ENCODE assay signal across 9 cellular contexts in genomic region chr11:122727101-122727929, GRCh38.
DNase-seq lines count a peak whose midpoint lies in the region; ATAC-seq and TF ChIP-seq lines count a peak whose summit lies in the region.
"Had no signal": no experiment of that assay in that cellular context is flagged by ENCODE, and none has a peak within 500 bp of the region (broad histone marks: within the 10 kb centered on the region; RNA-seq: fewer than 3 reads in every experiment).

No MANE protein-coding gene starts in this region.

- no peaks in the 10 kb centered on the region for H3K27me3 ChIP-seq in tibial nerve

- DNase-seq in activated CD4-positive, alpha-beta T cell treated with anti-CD3 and anti-CD28 coated beads, Interleukin-2, amount 10 ng/mL, durations not matched to agents 7 days and 5 days: peak; percentile 53
- DNase-seq in left lobe of liver (ENCODE audit: low spot score) (no peak), COR-L47 (lab: John Stamatoyannopoulos, UW) (no peak), tibial nerve (ENCODE audit: low spot score in 2 of 2) (no peak), NCI-H774 (lab: John Stamatoyannopoulos, UW) (no peak)
- DNase-seq in effector CD8-positive, alpha-beta T cell (lab: John Stamatoyannopoulos, UW): no peak

- H3K27ac ChIP-seq in tibial nerve: peak overlapping the region in 1 of 4 donors; percentile 13

- H3K36me3 Mint-ChIP-seq in activated CD4-positive, alpha-beta T cell treated with anti-CD3 and anti-CD28 coated beads, Interleukin-2, amount 10 ng/mL, durations not matched to agents 7 days and 5 days (ENCODE audit: low read depth): peaks cover 5% of the 10 kb centered on the region

- peak overlapping the region; percentile 92 for H3K27ac Mint-ChIP-seq in activated CD4-positive, alpha-beta T cell treated with anti-CD3 and anti-CD28 coated beads, Interleukin-2, amount 10 ng/mL, durations not matched to agents 7 days and 5 days

- no peaks in the 10 kb centered on the region for H3K9me3 Mint-ChIP-seq in activated CD4-positive, alpha-beta T cell treated with anti-CD3 and anti-CD28 coated beads, Interleukin-2, amount 10 ng/mL, durations not matched to agents 7 days and 5 days

- no peaks in the 10 kb centered on the region for H3K36me3 ChIP-seq in tibial nerve

- no peak for TF ChIP-seq CTCF in tibial nerve (IDR thresholded peaks at IDR 0.05)

- H3K4me1 Mint-ChIP-seq in activated CD4-positive, alpha-beta T cell treated with anti-CD3 and anti-CD28 coated beads, Interleukin-2, amount 10 ng/mL, durations not matched to agents 7 days and 5 days: peaks cover 53% of the 10 kb centered on the region

- H3K27me3 Mint-ChIP-seq in activated CD4-positive, alpha-beta T cell treated with anti-CD3 and anti-CD28 coated beads, Interleukin-2, amount 10 ng/mL, durations not matched to agents 7 days and 5 days: no peaks in the 10 kb centered on the region

- no peaks in the 10 kb centered on the region for H3K4me1 ChIP-seq in tibial nerve

- TF ChIP-seq POLR2A in tibial nerve (IDR thresholded peaks at IDR 0.05): no peak

- peak overlapping the region; percentile 58 for H3K4me3 Mint-ChIP-seq in activated CD4-positive, alpha-beta T cell treated with anti-CD3 and anti-CD28 coated beads, Interleukin-2, amount 10 ng/mL, durations not matched to agents 7 days and 5 days

- POLR2A ChIA-PET in activated CD4-positive, alpha-beta T cell treated with anti-CD3 and anti-CD28 coated beads, Interleukin-2, amount 10 ng/mL, durations not matched to agents 7 days and 5 days (lab: Charles Lee): no interaction called here

- no peak for TF ChIP-seq EP300 in tibial nerve (IDR thresholded peaks at IDR 0.05)

- WGBS in tibial nerve, 2 donors: 52 to 58% methylated on average over 21 of the region's 21 CpGs

- CTCF ChIA-PET in activated CD4-positive, alpha-beta T cell treated with anti-CD3 and anti-CD28 coated beads, Interleukin-2, amount 10 ng/mL, durations not matched to agents 7 days and 5 days (lab: Charles Lee): interaction anchor here (0.9 to 1.6 kb wide), 8 partner anchors 9 to 58 kb away, joined by 3 to 5 read pairs (median 4); no protein-coding TSS in a partner anchor

- ATAC-seq in GM18867 (IDR thresholded peaks at IDR 0.05; ENCODE audit: unreplicated experiment): peak; percentile 66
- peak; percentile 63 for ATAC-seq in HG02840 (IDR thresholded peaks at IDR 0.05; ENCODE audit: low FRiP score, unreplicated experiment)
- ATAC-seq in left lobe of liver: peak; percentile 35
- ATAC-seq: K562 had no signal

- H3K9me3 ChIP-seq in tibial nerve: no peaks in the 10 kb centered on the region

- H3K4me3 ChIP-seq in tibial nerve: no peak overlapping the region
- H3K4me3 ChIP-seq: K562 had no signal
